In genomic region chr6:127933137-127933536, GRCh38 we compare ENCODE assay signal across 18 cellular contexts. TPM values are rescaled to one million over a fixed set of nuclear protein-coding genes. Genes with fewer than 3 reads are reported as not detected.
DNase-seq lines count a peak whose midpoint lies in the region; ATAC-seq, FAIRE-seq and TF ChIP-seq lines count a peak whose summit lies in the region.
"Had no signal": no experiment of that assay in that cellular context is flagged by ENCODE, and none has a peak within 500 bp of the region (broad histone marks: within the 10 kb centered on the region; RNA-seq: fewer than 3 reads in every experiment).

No MANE protein-coding gene starts in this region.

- H3K36me3 ChIP-seq in MG63: no peaks in the 10 kb centered on the region

- H3K27me3 Mint-ChIP-seq in activated CD4-positive, alpha-beta T cell treated with anti-CD3 and anti-CD28 coated beads, Interleukin-2, amount 10 ng/mL, durations not matched to agents 7 days and 5 days: no peaks in the 10 kb centered on the region
- no peaks in the 10 kb centered on the region for H3K27me3 Mint-ChIP-seq in CD4-positive, alpha-beta T cell
- H3K27me3 Mint-ChIP-seq in activated CD4-positive, alpha-beta memory T cell treated with anti-CD3 and anti-CD28 coated beads, Interleukin-2, amount 10 ng/mL, durations not matched to agents 7 days and 5 days: no peaks in the 10 kb centered on the region
- no peaks in the 10 kb centered on the region for H3K27me3 Mint-ChIP-seq in activated naive CD8-positive, alpha-beta T cell treated with anti-CD3 and anti-CD28 coated beads, Interleukin-2, amount 50 U/mL, for 24 hours

- H3K9me3 ChIP-seq in CD4-positive, alpha-beta T cell (ENCODE audit: control insufficient read depth, low read length): peaks cover 7% of the 10 kb centered on the region
- no peaks in the 10 kb centered on the region for H3K9me3 ChIP-seq in MG63
- H3K9me3 ChIP-seq: A549 had no signal

- TF ChIP-seq CTCF in CD4-positive, alpha-beta T cell (IDR thresholded peaks at IDR 0.05): no peak

- intact Hi-C loops in CD4-positive, alpha-beta T cell (cut with DNase I, micrococcal nuclease): no loop called here

- H3K27ac ChIP-seq in CD4-positive, alpha-beta T cell (ENCODE audit: low read depth, low read length): no peak overlapping the region
- H3K27ac ChIP-seq: A549 had no signal

- POLR2A ChIA-PET in activated CD4-positive, alpha-beta T cell treated with anti-CD3 and anti-CD28 coated beads, Interleukin-2, amount 10 ng/mL, durations not matched to agents 7 days and 5 days (lab: Charles Lee): no interaction called here
- POLR2A ChIA-PET in CD4-positive, alpha-beta T cell (lab: Charles Lee): interaction anchor here (1.1 kb wide), 1 partner anchor 29 kb away, joined by 3 read pairs; no protein-coding TSS in a partner anchor
- POLR2A ChIA-PET in activated CD4-positive, alpha-beta memory T cell treated with anti-CD3 and anti-CD28 coated beads, Interleukin-2, amount 10 ng/mL, durations not matched to agents 7 days and 5 days (lab: Charles Lee): interaction anchor here (3.6 kb wide), 1 partner anchor 15 kb away, joined by 42 read pairs; no protein-coding TSS in a partner anchor

- no peak overlapping the region for H3K4me3 Mint-ChIP-seq in activated CD4-positive, alpha-beta T cell treated with anti-CD3 and anti-CD28 coated beads, Interleukin-2, amount 10 ng/mL, durations not matched to agents 7 days and 5 days
- H3K4me3 Mint-ChIP-seq in CD4-positive, alpha-beta T cell: no peak overlapping the region
- H3K4me3 Mint-ChIP-seq in activated CD4-positive, alpha-beta memory T cell treated with anti-CD3 and anti-CD28 coated beads, Interleukin-2, amount 10 ng/mL, durations not matched to agents 7 days and 5 days: no peak overlapping the region
- H3K4me3 Mint-ChIP-seq in activated naive CD8-positive, alpha-beta T cell treated with anti-CD3 and anti-CD28 coated beads, Interleukin-2, amount 50 U/mL, for 24 hours: no peak overlapping the region
- H3K4me3 Mint-ChIP-seq: CD14-positive monocyte had no signal

- no peak for FAIRE-seq in H54 (lab: Jason Lieb, UNC)
- FAIRE-seq: A549 had no signal

- H3K9me3 Mint-ChIP-seq in activated CD4-positive, alpha-beta T cell treated with anti-CD3 and anti-CD28 coated beads, Interleukin-2, amount 10 ng/mL, durations not matched to agents 7 days and 5 days: peaks cover 33% of the 10 kb centered on the region
- H3K9me3 Mint-ChIP-seq in CD4-positive, alpha-beta T cell: peaks cover 12% of the 10 kb centered on the region
- H3K9me3 Mint-ChIP-seq in activated CD4-positive, alpha-beta memory T cell treated with anti-CD3 and anti-CD28 coated beads, Interleukin-2, amount 10 ng/mL, durations not matched to agents 7 days and 5 days: peaks cover 27% of the 10 kb centered on the region
- H3K9me3 Mint-ChIP-seq in activated naive CD8-positive, alpha-beta T cell treated with anti-CD3 and anti-CD28 coated beads, Interleukin-2, amount 50 U/mL, for 24 hours: peaks cover 16% of the 10 kb centered on the region

- no peak for TF ChIP-seq POLR2A in H54 (IDR thresholded peaks at IDR 0.05; ENCODE audit: low read depth, low read length)

- H3K27ac Mint-ChIP-seq in activated CD4-positive, alpha-beta T cell treated with anti-CD3 and anti-CD28 coated beads, Interleukin-2, amount 10 ng/mL, durations not matched to agents 7 days and 5 days: peak overlapping the region; percentile 97
- H3K27ac Mint-ChIP-seq in CD4-positive, alpha-beta T cell: peak overlapping the region; percentile 90
- H3K27ac Mint-ChIP-seq in activated CD4-positive, alpha-beta memory T cell treated with anti-CD3 and anti-CD28 coated beads, Interleukin-2, amount 10 ng/mL, durations not matched to agents 7 days and 5 days: peak overlapping the region; percentile 98
- peak overlapping the region; percentile 55 for H3K27ac Mint-ChIP-seq in activated naive CD8-positive, alpha-beta T cell treated with anti-CD3 and anti-CD28 coated beads, Interleukin-2, amount 50 U/mL, for 24 hours
- H3K27ac Mint-ChIP-seq: CD14-positive monocyte had no signal

- CTCF ChIA-PET in activated CD4-positive, alpha-beta T cell treated with anti-CD3 and anti-CD28 coated beads, Interleukin-2, amount 10 ng/mL, durations not matched to agents 7 days and 5 days (lab: Charles Lee): no interaction called here
- CTCF ChIA-PET in CD4-positive, alpha-beta T cell (lab: Charles Lee): no interaction called here
- CTCF ChIA-PET in activated CD4-positive, alpha-beta memory T cell treated with anti-CD3 and anti-CD28 coated beads, Interleukin-2, amount 10 ng/mL, durations not matched to agents 7 days and 5 days (lab: Charles Lee): no interaction called here

- H3K27me3 ChIP-seq in CD4-positive, alpha-beta T cell (ENCODE audit: control insufficient read depth, insufficient read depth, low read length): no peaks in the 10 kb centered on the region
- H3K27me3 ChIP-seq in MG63: no peaks in the 10 kb centered on the region

- H3K4me1 Mint-ChIP-seq in activated CD4-positive, alpha-beta T cell treated with anti-CD3 and anti-CD28 coated beads, Interleukin-2, amount 10 ng/mL, durations not matched to agents 7 days and 5 days: peaks cover 43% of the 10 kb centered on the region
- peaks cover 47% of the 10 kb centered on the region for H3K4me1 Mint-ChIP-seq in CD4-positive, alpha-beta T cell (ENCODE audit: low read depth)
- peaks cover 43% of the 10 kb centered on the region for H3K4me1 Mint-ChIP-seq in activated CD4-positive, alpha-beta memory T cell treated with anti-CD3 and anti-CD28 coated beads, Interleukin-2, amount 10 ng/mL, durations not matched to agents 7 days and 5 days
- H3K4me1 Mint-ChIP-seq in activated naive CD8-positive, alpha-beta T cell treated with anti-CD3 and anti-CD28 coated beads, Interleukin-2, amount 50 U/mL, for 24 hours: peaks cover 42% of the 10 kb centered on the region
- H3K4me1 Mint-ChIP-seq: CD14-positive monocyte had no signal

- H3K4me3 ChIP-seq in MG63: no peak overlapping the region
- H3K4me3 ChIP-seq: A549 had no signal

- H3K36me3 Mint-ChIP-seq in activated CD4-positive, alpha-beta T cell treated with anti-CD3 and anti-CD28 coated beads, Interleukin-2, amount 10 ng/mL, durations not matched to agents 7 days and 5 days (ENCODE audit: low read depth): peaks cover 60% of the 10 kb centered on the region
- H3K36me3 Mint-ChIP-seq in CD4-positive, alpha-beta T cell (ENCODE audit: low read depth): peaks cover 21% of the 10 kb centered on the region
- peaks cover 44% of the 10 kb centered on the region for H3K36me3 Mint-ChIP-seq in activated CD4-positive, alpha-beta memory T cell treated with anti-CD3 and anti-CD28 coated beads, Interleukin-2, amount 10 ng/mL, durations not matched to agents 7 days and 5 days (ENCODE audit: low read depth)
- peaks cover 16% of the 10 kb centered on the region for H3K36me3 Mint-ChIP-seq in activated naive CD8-positive, alpha-beta T cell treated with anti-CD3 and anti-CD28 coated beads, Interleukin-2, amount 50 U/mL, for 24 hours (ENCODE audit: low read depth)
- H3K36me3 Mint-ChIP-seq: CD14-positive monocyte had no signal

- DNase-seq in activated CD4-positive, alpha-beta T cell treated with anti-CD3 and anti-CD28 coated beads, Interleukin-2, amount 10 ng/mL, durations not matched to agents 7 days and 5 days: no peak
- DNase-seq in activated CD4-positive, alpha-beta T cell treated with anti-CD3 and anti-CD28 coated beads, Interleukin-2, amount 50 U/mL, for 1 hour: no peak
- DNase-seq in CD4-positive, alpha-beta T cell: no peak
- no peak for DNase-seq in activated CD4-positive, alpha-beta memory T cell treated with anti-CD3 and anti-CD28 coated beads, Interleukin-2, amount 10 ng/mL, durations not matched to agents 7 days and 5 days
- DNase-seq in activated naive CD8-positive, alpha-beta T cell treated with anti-CD3 and anti-CD28 coated beads, Interleukin-2, amount 50 U/mL, for 24 hours: no peak
- DNase-seq in effector CD4-positive, alpha-beta T cell: no peak
- DNase-seq in MG63 (no peak), H54 (ENCODE audit: insufficient read length, low spot score) (no peak)
- DNase-seq: DND-41, GDM1, Karpas-422, NCI-H1930, NCI-H2171 treated with DMSO at 0.1 percent for 48 hours, NCI-H774 had no signal

- ATAC-seq in CD4-positive, alpha-beta T cell (ENCODE audit: poor library complexity): no peak
- ATAC-seq in activated naive CD8-positive, alpha-beta T cell treated with anti-CD3 and anti-CD28 coated beads, Interleukin-2, amount 50 U/mL, for 24 hours: peak; percentile 57
- ATAC-seq: A549, HCT116 had no signal

RNA-seq across cellular contexts. Expression of gene THEMIS, which starts 32.3 kb away (rescaled TPM):
- total RNA-seq in activated CD4-positive, alpha-beta T cell treated with anti-CD3 and anti-CD28 coated beads, Interleukin-2, amount 10 ng/mL, durations not matched to agents 7 days and 5 days: 100 to 1,000 TPM in 1 of 2 experiments, 10 to 100 TPM in 1; 89.2 to 101 TPM
- 10 to 100 TPM; 25.0 to 25.3 TPM for total RNA-seq in CD4-positive, alpha-beta T cell
- 10 to 100 TPM; 65.6 to 68.2 TPM for total RNA-seq in activated CD4-positive, alpha-beta memory T cell treated with anti-CD3 and anti-CD28 coated beads, Interleukin-2, amount 10 ng/mL, durations not matched to agents 7 days and 5 days
- not detected in 2 replicates for total RNA-seq in MG63 (2014; rRNA removed; shearing (Covaris generic); ENCODE audit: low replicate concordance)
- total RNA-seq: NCI-H460 had no signal

Comparison
In these comparisons a context has a peak if more than half of its experiments do, and no peak if none do; other contexts are left out.
1. RNA of gene THEMIS, which starts 32.3 kb away (total RNA-seq): 89.2 to 101 TPM in activated CD4-positive, alpha-beta T cell treated with anti-CD3 and anti-CD28 coated beads, Interleukin-2, amount 10 ng/mL, durations not matched to agents 7 days and 5 days, 65.6 to 68.2 TPM in activated CD4-positive, alpha-beta memory T cell treated with anti-CD3 and anti-CD28 coated beads, Interleukin-2, amount 10 ng/mL, durations not matched to agents 7 days and 5 days and 25.0 to 25.3 TPM in CD4-positive, alpha-beta T cell; not detected in MG63; every median in the first group is over 10 times any median in the second.
2. Peak in every context shown above with its lines, with median percentiles within 50 percentile points of each other: H3K27ac Mint-ChIP-seq.